8 cellular contexts compared by ENCODE assay signal in genomic region chr2:16607306-16607705, GRCh38. TPM values are rescaled to one million over a fixed set of nuclear protein-coding genes. Genes with fewer than 3 reads are reported as not detected.
"Had no signal": no experiment of that assay in that cellular context is flagged by ENCODE, and none has a peak within 500 bp of the region (broad histone marks: within the 10 kb centered on the region; RNA-seq: fewer than 3 reads in every experiment).

No MANE protein-coding gene starts in this region.

- H3K4me3 ChIP-seq: GM23338, K562 had no signal

- DNase-seq: H9, HCEC 1CT, HFFc6, IMR-90, KG1 had no signal

- H2AFZ ChIP-seq: GM23338 had no signal

- H3K4me2 ChIP-seq: GM23338 had no signal

- H3K9me3 Mint-ChIP-seq: GM23338, H9, HFFc6 had no signal

- H3K27ac Mint-ChIP-seq: GM23338, H9, HFFc6 had no signal

- H3K4me3 Mint-ChIP-seq: GM23338, H9, HFFc6 had no signal

RNA-seq across cellular contexts. Expression of gene CYRIA, which starts 58.3 kb away (rescaled TPM):
- total RNA-seq: HFFc6, HT-29 had no signal
